21 cellular contexts compared by ENCODE assay signal in genomic region chr11:82403640-82404305, GRCh38.
"Had no signal": no experiment of that assay in that cellular context is flagged by ENCODE, and none has a peak within 500 bp of the region (broad histone marks: within the 10 kb centered on the region; RNA-seq: fewer than 3 reads in every experiment).

No MANE protein-coding gene starts in this region.

- ATAC-seq: HepG2 had no signal

- DNase-seq: IMR-90, Kasumi-1, KG1, MM.1S, MV-4-11, NCI-H1048, NCI-H1105 treated with DMSO at 0.1 percent for 48 hours, NCI-H1417 treated with DMSO at 0.1 percent for 48 hours, NCI-H146, NCI-H1694 treated with DMSO at 0.1 percent for 48 hours, NCI-H1930, NCI-H2081, NCI-H2171, NCI-H226, NCI-H446, NCI-H510A, NCI-H524 treated with DMSO at 0.1 percent for 48 hours, Right ventricle myocardium superior, RPMI8226, SIG-M5 had no signal
